ENCODE assay signal across 25 cellular contexts in the genomic region with DNA sequence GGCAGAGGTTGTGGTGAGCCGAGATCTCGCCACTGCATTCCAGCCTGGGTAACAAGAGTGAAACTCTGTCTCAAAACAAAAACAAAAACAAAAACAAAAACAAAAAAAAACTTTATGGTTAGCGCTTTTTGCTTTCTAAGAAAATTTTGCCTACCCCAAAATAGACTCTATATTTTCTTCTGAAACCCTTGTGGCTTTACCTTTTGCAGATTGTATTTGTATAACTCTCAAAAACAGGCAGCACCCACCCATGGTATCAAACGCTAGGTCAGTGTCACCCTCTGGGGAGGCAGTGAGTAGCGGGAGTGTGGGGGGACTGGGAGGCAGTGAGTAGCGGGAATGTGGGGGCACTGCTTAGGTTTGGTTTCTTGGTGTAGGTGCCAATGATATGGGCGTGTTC. TPM values are rescaled to one million over a fixed set of nuclear protein-coding genes. Genes with fewer than 3 reads are reported as not detected.
DNase-seq lines count a peak whose midpoint lies in the region; ATAC-seq and TF ChIP-seq lines count a peak whose summit lies in the region.
"Had no signal": no experiment of that assay in that cellular context is flagged by ENCODE, and none has a peak within 500 bp of the region (broad histone marks: within the 10 kb centered on the region; RNA-seq: fewer than 3 reads in every experiment).

No MANE protein-coding gene starts in this region.

- no peak overlapping the region for H3K4me3 Mint-ChIP-seq in natural killer cell treated with Interleukin-12 subunit alpha and Interleukin-12 subunit beta and Interleukin-15 and Interleukin-18, amount 100 ng/mL, for 72 hours
- H3K4me3 Mint-ChIP-seq in natural killer cell = no peak overlapping the region
- H3K4me3 Mint-ChIP-seq: CD14-positive monocyte had no signal

- H2AFZ ChIP-seq in MM.1S (ENCODE audit: low read length) = no peak overlapping the region
- H2AFZ ChIP-seq: GM23248 had no signal

- DNase-seq in natural killer cell treated with Interleukin-12 subunit alpha and Interleukin-12 subunit beta and Interleukin-15 and Interleukin-18, amount 100 ng/mL, for 72 hours (ENCODE audit: low spot score) = peak; percentile 2
- DNase-seq in natural killer cell = no peak
- peak; percentile 30 for DNase-seq in MM.1S
- no peak for DNase-seq in HPDE6-E6E7 (ENCODE audit: extremely low spot score)
- no peak for DNase-seq in KG1 (lab: John Stamatoyannopoulos, UW)
- DNase-seq: BE2C, Calu3, DMS153, DND-41, GM23248, H7, IMR-90, NCI-H1105 treated with DMSO at 0.1 percent for 48 hours, NCI-H2029, NCI-H446 treated with DMSO at 0.1 percent for 48 hours, NCI-H526, NCI-H82, Right ventricle myocardium superior, RPMI8226 had no signal

- no peak overlapping the region for H3K4me3 ChIP-seq in MM.1S (ENCODE audit: low read length)
- H3K4me3 ChIP-seq: GM23248 had no signal

- no peak overlapping the region for H3K9ac ChIP-seq in MM.1S (ENCODE audit: low read length)
- H3K9ac ChIP-seq: GM23248 had no signal

- H3K4me1 Mint-ChIP-seq in natural killer cell treated with Interleukin-12 subunit alpha and Interleukin-12 subunit beta and Interleukin-15 and Interleukin-18, amount 100 ng/mL, for 72 hours (ENCODE audit: low read depth in 2 of 2) = no peaks in the 10 kb centered on the region
- no peaks in the 10 kb centered on the region for H3K4me1 Mint-ChIP-seq in natural killer cell

- H3K36me3 Mint-ChIP-seq in natural killer cell treated with Interleukin-12 subunit alpha and Interleukin-12 subunit beta and Interleukin-15 and Interleukin-18, amount 100 ng/mL, for 72 hours = no peaks in the 10 kb centered on the region
- H3K36me3 Mint-ChIP-seq in natural killer cell = no peaks in the 10 kb centered on the region
- H3K36me3 Mint-ChIP-seq: CD14-positive monocyte had no signal

- no peak for ATAC-seq in natural killer cell treated with Interleukin-12 subunit alpha and Interleukin-12 subunit beta and Interleukin-15 and Interleukin-18, amount 100 ng/mL, for 72 hours
- no peak for ATAC-seq in natural killer cell
- peak; percentile 47 for ATAC-seq in HG02763 (IDR thresholded peaks at IDR 0.05; ENCODE audit: unreplicated experiment)
- ATAC-seq in HG03280 (IDR thresholded peaks at IDR 0.05; ENCODE audit: unreplicated experiment) = no peak
- no peak for ATAC-seq in SK-N-SH treated with all-trans-retinoic acid at 6 μM for 48 hours

- no peaks in the 10 kb centered on the region for H3K9me3 ChIP-seq in MM.1S (replicated peaks; ENCODE audit: insufficient read depth, low read length)
- H3K9me3 ChIP-seq: BE2C had no signal

- no peak for TF ChIP-seq CTCF in natural killer cell (IDR thresholded peaks at IDR 0.05)
- no peak for TF ChIP-seq CTCF in MM.1S (IDR thresholded peaks at IDR 0.05; ENCODE audit: low read length)

- no peak overlapping the region for H3K27ac Mint-ChIP-seq in natural killer cell treated with Interleukin-12 subunit alpha and Interleukin-12 subunit beta and Interleukin-15 and Interleukin-18, amount 100 ng/mL, for 72 hours
- H3K27ac Mint-ChIP-seq in natural killer cell = no peak overlapping the region

- H3K9me3 Mint-ChIP-seq in natural killer cell treated with Interleukin-12 subunit alpha and Interleukin-12 subunit beta and Interleukin-15 and Interleukin-18, amount 100 ng/mL, for 72 hours = no peaks in the 10 kb centered on the region
- H3K9me3 Mint-ChIP-seq in natural killer cell = no peaks in the 10 kb centered on the region
- H3K9me3 Mint-ChIP-seq: CD14-positive monocyte had no signal

- H3K79me2 ChIP-seq in MM.1S (ENCODE audit: low read length) = no peaks in the 10 kb centered on the region

- H3K27ac ChIP-seq in MM.1S (ENCODE audit: low read length) = no peak overlapping the region
- H3K27ac ChIP-seq: 22Rv1, GM23248 had no signal

- H3K36me3 ChIP-seq in MM.1S (replicated peaks; ENCODE audit: insufficient read depth, low read length) = no peaks in the 10 kb centered on the region
- H3K36me3 ChIP-seq: BE2C had no signal

- H3K27me3 Mint-ChIP-seq in natural killer cell treated with Interleukin-12 subunit alpha and Interleukin-12 subunit beta and Interleukin-15 and Interleukin-18, amount 100 ng/mL, for 72 hours = peaks cover 12 to 16% of the 10 kb centered on the region in 2 donors
- H3K27me3 Mint-ChIP-seq in natural killer cell (ENCODE audit: low read depth in 2 of 2) = peaks cover 9 to 11% of the 10 kb centered on the region in 2 donors

- intact Hi-C loops in natural killer cell (cut with micrococcal nuclease) = no loop called here

- H3K4me2 ChIP-seq in MM.1S (ENCODE audit: low read depth, low read length) = no peak overlapping the region

- H3K4me1 ChIP-seq in MM.1S (ENCODE audit: low read length) = peaks cover 7% of the 10 kb centered on the region
- H3K4me1 ChIP-seq: BE2C had no signal

- H3K27me3 ChIP-seq in MM.1S (replicated peaks; ENCODE audit: insufficient read depth, low read length) = no peaks in the 10 kb centered on the region
- H3K27me3 ChIP-seq: BE2C had no signal

- no peaks in the 10 kb centered on the region for H4K20me1 ChIP-seq in MM.1S (ENCODE audit: insufficient read depth, low read length)

- H3F3A ChIP-seq in MM.1S (ENCODE audit: insufficient read depth, low read length) = no peaks in the 10 kb centered on the region

- H3K9me2 ChIP-seq in MM.1S (replicated peaks; ENCODE audit: insufficient read depth, low read length) = no peaks in the 10 kb centered on the region

TF ChIP-seq in SK-N-SH treated with all-trans-retinoic acid at 6 μM for 48 hours, 23 proteins besides CTCF, POLR2A, EP300 and RAD21:
- TF ChIP-seq TCF4 (CRISPR knock-in tag; IDR thresholded peaks at IDR 0.05; ENCODE audit: borderline replicate concordance) = no peak
- TF ChIP-seq ZC3H10 (CRISPR knock-in tag; IDR thresholded peaks at IDR 0.05) = no peak
- no peak for TF ChIP-seq BACH2 (CRISPR knock-in tag; IDR thresholded peaks at IDR 0.05; ENCODE audit: borderline replicate concordance)
- no peak for TF ChIP-seq ZFP30 (CRISPR knock-in tag; IDR thresholded peaks at IDR 0.05)
- no peak for TF ChIP-seq ISL1 (CRISPR knock-in tag; IDR thresholded peaks at IDR 0.05)
- TF ChIP-seq ZFP3 (CRISPR knock-in tag; IDR thresholded peaks at IDR 0.05) = no peak
- TF ChIP-seq TOX (CRISPR knock-in tag; IDR thresholded peaks at IDR 0.05; ENCODE audit: borderline replicate concordance) = no peak
- no peak for TF ChIP-seq TSHZ2 (CRISPR knock-in tag; IDR thresholded peaks at IDR 0.05)
- no peak for TF ChIP-seq ZNF70 (CRISPR knock-in tag; IDR thresholded peaks at IDR 0.05)
- TF ChIP-seq SNAI2 (CRISPR knock-in tag; IDR thresholded peaks at IDR 0.05) = no peak
- no peak for TF ChIP-seq ARNTL (CRISPR knock-in tag; IDR thresholded peaks at IDR 0.05; ENCODE audit: borderline replicate concordance, low read depth)

RNA-seq across cellular contexts. Expression of gene SLC39A3, which starts 7.5 kb away (rescaled TPM):
- total RNA-seq in natural killer cell treated with Interleukin-12 subunit alpha and Interleukin-12 subunit beta and Interleukin-15 and Interleukin-18, amount 100 ng/mL, for 72 hours = 10 to 100 TPM; 30.5 to 91.6 TPM
- total RNA-seq in natural killer cell = 10 to 100 TPM; 14.8 to 29.4 (median 19.6) TPM

RNA-seq across cellular contexts. Expression of gene DIRAS1, which starts 26.2 kb away (rescaled TPM):
- total RNA-seq in natural killer cell treated with Interleukin-12 subunit alpha and Interleukin-12 subunit beta and Interleukin-15 and Interleukin-18, amount 100 ng/mL, for 72 hours = not detected
- total RNA-seq in natural killer cell = under 1 TPM; 0.12 to 0.48 (median 0.18) TPM
- total RNA-seq: T-helper 1 cell treated with Interleukin-12 subunit alpha and Interleukin-12 subunit beta and Interleukin-4 antibody, amounts not matched to agents 30 ng/mL and 1 ng/mL, for 36 hours had no signal

RNA-seq across cellular contexts. Expression of gene SGTA, which starts 35.7 kb away (rescaled TPM):
- 100 to 1,000 TPM in 1 of 2 donors, 10 to 100 TPM in 1; 61.1 to 107 TPM for total RNA-seq in natural killer cell treated with Interleukin-12 subunit alpha and Interleukin-12 subunit beta and Interleukin-15 and Interleukin-18, amount 100 ng/mL, for 72 hours
- total RNA-seq in natural killer cell = 10 to 100 TPM; 35.2 to 38.1 (median 36.2) TPM

RNA-seq across cellular contexts. Expression of gene THOP1, which starts 38.0 kb away (rescaled TPM):
- 100 to 1,000 TPM; 105 to 224 TPM for total RNA-seq in natural killer cell treated with Interleukin-12 subunit alpha and Interleukin-12 subunit beta and Interleukin-15 and Interleukin-18, amount 100 ng/mL, for 72 hours
- 10 to 100 TPM; 31.6 to 44.0 (median 33.4) TPM for total RNA-seq in natural killer cell

RNA-seq across cellular contexts. Expression of gene GNG7, which starts 44.9 kb away (rescaled TPM):
- total RNA-seq in natural killer cell treated with Interleukin-12 subunit alpha and Interleukin-12 subunit beta and Interleukin-15 and Interleukin-18, amount 100 ng/mL, for 72 hours = under 1 TPM; 0.26 to 0.59 TPM
- total RNA-seq in natural killer cell = 1 to 10 TPM in 2 of 3 donors, under 1 TPM in 1; 0.75 to 4.8 (median 1.5) TPM

Comparison
In these comparisons a context has a peak if more than half of its experiments do, and no peak if none do; other contexts are left out.
1. DNase-seq: peak in natural killer cell treated with Interleukin-12 subunit alpha and Interleukin-12 subunit beta and Interleukin-15 and Interleukin-18, amount 100 ng/mL, for 72 hours (single experiment) and MM.1S (single experiment); none in natural killer cell (single experiment), HPDE6-E6E7 (single experiment) and KG1 (single experiment).